In the genomic region with DNA sequence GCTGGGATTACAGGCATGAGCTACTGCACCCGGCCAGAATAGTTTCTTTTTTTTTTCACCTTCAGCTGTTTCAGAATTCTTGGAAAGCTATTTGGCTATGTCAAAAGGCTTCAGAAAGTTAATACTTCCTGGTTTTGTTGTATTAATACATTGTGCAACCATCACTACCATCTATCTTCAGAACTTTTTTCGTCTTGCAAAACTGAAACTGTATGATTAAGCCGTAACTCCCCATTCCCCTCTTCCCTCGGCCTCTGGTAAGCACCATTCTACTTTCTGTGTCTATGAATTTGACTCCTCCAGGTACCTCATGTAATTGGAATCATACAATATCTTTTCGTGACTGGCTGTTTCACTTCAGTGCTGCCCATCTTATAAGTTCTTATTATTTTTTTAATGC, we compare ENCODE assay signal across 21 cellular contexts. TPM values are rescaled to one million over a fixed set of nuclear protein-coding genes. Genes with fewer than 3 reads are reported as not detected.
DNase-seq lines count a peak whose midpoint lies in the region; TF ChIP-seq lines count a peak whose summit lies in the region.
"Had no signal": no experiment of that assay in that cellular context is flagged by ENCODE, and none has a peak within 500 bp of the region (broad histone marks: within the 10 kb centered on the region; RNA-seq: fewer than 3 reads in every experiment).

No MANE protein-coding gene starts in this region.

- no peak overlapping the region for H3K4me2 ChIP-seq in mesendoderm (ENCODE audit: low read length)
- H3K4me2 ChIP-seq: BLaER1 treated with 17β-estradiol and CSF1 and Interleukin-3, amounts not matched to agents 10 nM and 100 nM; SK-N-SH had no signal

- no peaks in the 10 kb centered on the region for H3K79me1 ChIP-seq in mesendoderm (ENCODE audit: low read length)

- no peaks in the 10 kb centered on the region for H3K4me1 ChIP-seq in mesendoderm (ENCODE audit: control insufficient read depth, low read depth, low read length)
- H3K4me1 ChIP-seq: BLaER1 treated with 17β-estradiol and CSF1 and Interleukin-3, amounts not matched to agents 10 nM and 100 nM; HAP-1 had no signal

- H3K4me3 ChIP-seq in fibroblast of pulmonary artery (replicated peaks; ENCODE audit: low read depth, low read length) (no peak overlapping the region), mesendoderm (ENCODE audit: low read length) (no peak overlapping the region)
- H3K4me3 ChIP-seq: BLaER1 treated with 17β-estradiol and CSF1 and Interleukin-3, amounts not matched to agents 10 nM and 100 nM; HAP-1 had no signal

- TF ChIP-seq CTCF in fibroblast of pulmonary artery (IDR thresholded peaks at IDR 0.05; ENCODE audit: low read length, missing control alignments) (no peak), GM10248 (IDR thresholded peaks at IDR 0.05; ENCODE audit: control extremely low read depth, extremely low read depth, low read depth, missing control alignments) (no peak)

- H3K18ac ChIP-seq in mesendoderm (ENCODE audit: low read length) = no peak overlapping the region

- H3K4ac ChIP-seq in mesendoderm (ENCODE audit: low read depth, low read length) = no peak overlapping the region

- CTCF ChIA-PET in GM10248 (lab: Yijun Ruan, JAX) = no interaction called here

- H4K5ac ChIP-seq in mesendoderm (ENCODE audit: low read length) = no peak overlapping the region

- H2BK120ac ChIP-seq in mesendoderm (ENCODE audit: low read depth, low read length) = no peak overlapping the region

- no peak overlapping the region for H4K8ac ChIP-seq in mesendoderm (ENCODE audit: low read depth, low read length)

- H3K36me3 ChIP-seq in mesendoderm (ENCODE audit: control insufficient read depth, insufficient read depth, low read length) = no peaks in the 10 kb centered on the region
- H3K36me3 ChIP-seq: BLaER1 treated with 17β-estradiol and CSF1 and Interleukin-3, amounts not matched to agents 10 nM and 100 nM; HAP-1 had no signal

- no peaks in the 10 kb centered on the region for H3K79me2 ChIP-seq in mesendoderm (ENCODE audit: control insufficient read depth, insufficient read depth, low read length)

- no peak overlapping the region for H3K9ac ChIP-seq in mesendoderm (ENCODE audit: low read length)
- H3K9ac ChIP-seq: BLaER1 treated with 17β-estradiol and CSF1 and Interleukin-3, amounts not matched to agents 10 nM and 100 nM; SK-N-SH had no signal

- peak; percentile 10 for DNase-seq in CD1c-positive myeloid dendritic cell (ENCODE audit: extremely low spot score)
- peak; percentile 89 for DNase-seq in MV-4-11 (lab: John Stamatoyannopoulos, UW)
- peak; percentile 9 for DNase-seq in SIG-M5 (lab: John Stamatoyannopoulos, UW)
- DNase-seq in fibroblast of pulmonary artery (ENCODE audit: low read depth) = peak; percentile 17
- no peak for DNase-seq in mesendoderm
- no peak for DNase-seq in SW480 (ENCODE audit: low spot score)
- no peak for DNase-seq in pons (ENCODE audit: low spot score)
- no peak for DNase-seq in GM10248 (ENCODE audit: extremely low spot score)
- DNase-seq: DMS 273 treated with DMSO at 0.1 percent for 48 hours, DND-41, Karpas-422, NCI-H1105 treated with DMSO at 0.1 percent for 48 hours, NCI-H1694 treated with DMSO at 0.1 percent for 48 hours, NCI-H510A treated with DMSO at 0.1 percent for 48 hours, NCI-H82, Right ventricle myocardium superior, SK-N-SH, T-cell had no signal

- no CpG with 5 or more reads among the region's 5 CpGs for WGBS in mesendoderm (ENCODE audit: extremely low coverage, insufficient coverage, low lambda C conversion rate)

- no peak overlapping the region for H3K56ac ChIP-seq in mesendoderm (ENCODE audit: low read length)

- no peak overlapping the region for H2BK15ac ChIP-seq in mesendoderm (replicated peaks; ENCODE audit: low read depth)

- POLR2A ChIA-PET in GM10248 (lab: Yijun Ruan, JAX) = no interaction called here

- H3K23ac ChIP-seq in mesendoderm (ENCODE audit: low read length) = no peak overlapping the region

- no peaks in the 10 kb centered on the region for H3K27me3 ChIP-seq in mesendoderm (ENCODE audit: insufficient read depth, low read length, poor library complexity)
- H3K27me3 ChIP-seq: BLaER1 treated with 17β-estradiol and CSF1 and Interleukin-3, amounts not matched to agents 10 nM and 100 nM had no signal

- no peak overlapping the region for H2BK5ac ChIP-seq in mesendoderm (ENCODE audit: low read length)

- no peak overlapping the region for H3K27ac ChIP-seq in mesendoderm (ENCODE audit: low read depth, low read length)
- H3K27ac ChIP-seq: BLaER1 treated with 17β-estradiol and CSF1 and Interleukin-3, amounts not matched to agents 10 nM and 100 nM; HL-60 had no signal

- no peak overlapping the region for H2AK5ac ChIP-seq in mesendoderm (ENCODE audit: low read length)

RNA-seq across cellular contexts. Expression of a gene that starts 5.1 kb away (rescaled TPM):
- polyA plus RNA-seq in mesendoderm (2013, experiment 1 of 2) = not detected
- not detected for polyA plus RNA-seq in mesendoderm (2013, experiment 2 of 2)

Comparison
In these comparisons a context has a peak if more than half of its experiments do, and no peak if none do; other contexts are left out.
1. DNase-seq: peak in CD1c-positive myeloid dendritic cell (single experiment), MV-4-11 (single experiment), SIG-M5 (single experiment) and fibroblast of pulmonary artery (single experiment); none in mesendoderm (single experiment), SW480 (single experiment), pons (single experiment) and GM10248 (single experiment).